8 cellular contexts compared by ENCODE assay signal in the genomic region with DNA sequence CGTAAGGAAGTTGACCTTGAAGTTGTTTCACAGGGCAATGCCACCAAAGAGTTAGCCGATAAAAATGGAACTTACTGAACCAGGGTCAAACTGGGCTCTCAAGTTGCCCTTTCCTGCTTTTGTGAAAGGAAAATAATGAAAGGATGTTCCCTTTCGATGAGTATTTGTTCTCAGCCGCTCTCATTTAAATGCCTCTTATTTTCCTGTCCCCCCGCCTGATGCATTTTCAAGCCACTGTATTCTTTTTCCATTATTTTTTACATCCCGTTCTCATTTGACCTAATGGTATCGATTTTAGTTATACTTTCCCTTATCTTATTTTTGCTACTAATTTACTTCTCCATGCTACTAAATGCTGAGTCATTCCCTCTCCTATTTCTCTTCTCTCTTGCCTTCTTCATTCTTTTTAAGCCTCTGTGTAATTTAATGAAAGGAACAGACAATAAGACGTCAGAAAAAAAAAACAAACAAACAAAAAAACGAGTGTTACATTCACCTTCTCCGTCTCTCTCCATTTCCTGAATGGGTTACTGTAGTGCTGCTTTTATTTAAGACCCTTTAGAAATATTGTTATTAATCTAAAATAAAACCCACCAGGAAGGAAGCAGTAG. TPM values are rescaled to one million over a fixed set of nuclear protein-coding genes. Genes with fewer than 3 reads are reported as not detected.
A peak's percentile ranks its signal among the peaks of the same experiment; 100 is the strongest.
DNase-seq lines count a peak whose midpoint lies in the region; ATAC-seq and TF ChIP-seq lines count a peak whose summit lies in the region.

No MANE protein-coding gene starts in this region.

- peak overlapping the region; percentile 96 for H3K27ac Mint-ChIP-seq in activated CD4-positive, alpha-beta T cell treated with anti-CD3 and anti-CD28 coated beads, Interleukin-2, amount 10 ng/mL, durations not matched to agents 24 days and 14 days
- H3K27ac Mint-ChIP-seq in natural killer cell, result peak overlapping the region; percentile 85 to 91

- peaks cover 20% of the 10 kb centered on the region for H3K36me3 Mint-ChIP-seq in activated CD4-positive, alpha-beta T cell treated with anti-CD3 and anti-CD28 coated beads, Interleukin-2, amount 10 ng/mL, durations not matched to agents 24 days and 14 days (ENCODE audit: low read depth)
- no peaks in the 10 kb centered on the region for H3K36me3 Mint-ChIP-seq in natural killer cell

- no peak for ATAC-seq in natural killer cell
- no peak for ATAC-seq in GM21786 (IDR thresholded peaks at IDR 0.05; ENCODE audit: unreplicated experiment)

- peaks cover 6% of the 10 kb centered on the region for H3K36me3 ChIP-seq in effector memory CD4-positive, alpha-beta T cell (ENCODE audit: control insufficient read depth, insufficient read depth, low read length)

- no peaks in the 10 kb centered on the region for H3K9me3 ChIP-seq in effector memory CD4-positive, alpha-beta T cell (ENCODE audit: control insufficient read depth, low read length)

- peak overlapping the region; percentile 94 for H3K27ac ChIP-seq in effector memory CD4-positive, alpha-beta T cell (ENCODE audit: insufficient read depth, low read length, poor library complexity, severe bottlenecking)

- intact Hi-C loops in activated CD4-positive, alpha-beta T cell treated with anti-CD3 and anti-CD28 coated beads, Interleukin-2, amount 10 ng/mL, durations not matched to agents 24 days and 14 days (cut with micrococcal nuclease), result loop anchor here (5.0 kb wide), 1 partner anchor 494 kb away; no protein-coding TSS in a partner anchor
- intact Hi-C loops in natural killer cell (cut with micrococcal nuclease), result loop anchor here (5.0 kb wide), 1 partner anchor 159 kb away; no protein-coding TSS in a partner anchor

- peak overlapping the region; percentile 85 for H3K4me3 Mint-ChIP-seq in activated CD4-positive, alpha-beta T cell treated with anti-CD3 and anti-CD28 coated beads, Interleukin-2, amount 10 ng/mL, durations not matched to agents 24 days and 14 days
- H3K4me3 Mint-ChIP-seq in natural killer cell, result peak overlapping the region; percentile 92

- H3K4me3 ChIP-seq in effector memory CD4-positive, alpha-beta T cell (ENCODE audit: insufficient read depth, low read depth, low read length, poor library complexity, severe bottlenecking), result peak overlapping the region; percentile 94

- peaks cover 16% of the 10 kb centered on the region for H3K4me1 Mint-ChIP-seq in activated CD4-positive, alpha-beta T cell treated with anti-CD3 and anti-CD28 coated beads, Interleukin-2, amount 10 ng/mL, durations not matched to agents 24 days and 14 days
- peaks cover 18 to 19% of the 10 kb centered on the region in 2 donors for H3K4me1 Mint-ChIP-seq in natural killer cell

- H3K4me1 ChIP-seq in effector memory CD4-positive, alpha-beta T cell (ENCODE audit: control insufficient read depth, insufficient read depth, low read length, poor library complexity, severe bottlenecking), result peaks cover 8% of the 10 kb centered on the region

- no peaks in the 10 kb centered on the region for H3K9me3 Mint-ChIP-seq in activated CD4-positive, alpha-beta T cell treated with anti-CD3 and anti-CD28 coated beads, Interleukin-2, amount 10 ng/mL, durations not matched to agents 24 days and 14 days
- no peaks in the 10 kb centered on the region for H3K9me3 Mint-ChIP-seq in natural killer cell

- TF ChIP-seq CTCF in natural killer cell (IDR thresholded peaks at IDR 0.05), result no peak

- H3K27me3 ChIP-seq in effector memory CD4-positive, alpha-beta T cell (replicated peaks; ENCODE audit: control insufficient read depth, insufficient read depth, low read length, poor library complexity, severe bottlenecking), result no peaks in the 10 kb centered on the region

- H3K27me3 Mint-ChIP-seq in activated CD4-positive, alpha-beta T cell treated with anti-CD3 and anti-CD28 coated beads, Interleukin-2, amount 10 ng/mL, durations not matched to agents 24 days and 14 days, result peaks cover 10% of the 10 kb centered on the region
- peaks cover 12 to 18% of the 10 kb centered on the region in 2 donors for H3K27me3 Mint-ChIP-seq in natural killer cell (ENCODE audit: low read depth in 2 of 2)

- DNase-seq in activated CD4-positive, alpha-beta T cell treated with anti-CD3 and anti-CD28 coated beads, Interleukin-2, amount 10 ng/mL, durations not matched to agents 24 days and 14 days, result no peak
- DNase-seq in activated CD4-positive, alpha-beta T cell treated with anti-CD3 and anti-CD28 coated beads for 48 hours, result no peak
- DNase-seq in RPMI7951 (ENCODE audit: low read depth) (peak; percentile 25), natural killer cell (no peak), NCI-H2227 (lab: John Stamatoyannopoulos, UW; ENCODE audit: unreplicated experiment) (no peak), HPDE6-E6E7 (ENCODE audit: extremely low spot score) (no peak)
- DNase-seq in effector memory CD4-positive, alpha-beta T cell, result no peak

RNA-seq across cellular contexts. Expression of gene NDUFAF4, which starts 0.7 kb away (rescaled TPM):
- 71.8 and 74.4 TPM in 2 replicates for total RNA-seq in activated CD4-positive, alpha-beta T cell treated with anti-CD3 and anti-CD28 coated beads, Interleukin-2, amount 10 ng/mL, durations not matched to agents 24 days and 14 days
- 57.1 and 57.6 TPM in 2 replicates for total RNA-seq in RPMI7951 (2014; rRNA removed; shearing (Covaris generic))
- 10 to 100 TPM; 23.8 to 30.9 (median 29.8) TPM for total RNA-seq in natural killer cell

RNA-seq across cellular contexts. Expression of gene KLHL32, which starts 26.2 kb away (rescaled TPM):
- total RNA-seq in activated CD4-positive, alpha-beta T cell treated with anti-CD3 and anti-CD28 coated beads, Interleukin-2, amount 10 ng/mL, durations not matched to agents 24 days and 14 days, result 0.07 and 0.44 TPM in 2 replicates
- total RNA-seq in RPMI7951 (2014; rRNA removed; shearing (Covaris generic)), result not detected in 2 replicates
- total RNA-seq in natural killer cell, result under 1 TPM; 0.48 to 0.88 (median 0.80) TPM
